In the genomic region with DNA sequence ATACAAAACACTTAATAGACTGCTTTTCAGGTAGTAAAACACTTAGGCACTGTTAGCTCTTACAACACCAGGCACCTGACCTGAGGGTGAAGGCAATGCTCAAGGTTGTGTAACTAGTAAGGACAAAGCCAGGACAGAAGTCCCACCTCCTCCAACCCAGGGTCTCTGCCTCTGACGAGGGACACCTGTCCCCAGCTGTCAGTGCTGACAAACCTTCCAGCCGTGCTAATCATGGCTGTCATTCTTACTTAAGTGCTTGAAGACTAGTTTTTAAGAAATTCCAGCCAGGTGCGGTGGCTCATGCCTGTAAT, we compare ENCODE assay signal across 1 cellular context.
TF ChIP-seq lines count a peak whose summit lies in the region.

No MANE protein-coding gene starts in this region.

TF ChIP-seq in HepG2, 621 proteins besides CTCF, POLR2A, EP300 and RAD21 (continued from another document):
- TF ChIP-seq, protein P1, sequence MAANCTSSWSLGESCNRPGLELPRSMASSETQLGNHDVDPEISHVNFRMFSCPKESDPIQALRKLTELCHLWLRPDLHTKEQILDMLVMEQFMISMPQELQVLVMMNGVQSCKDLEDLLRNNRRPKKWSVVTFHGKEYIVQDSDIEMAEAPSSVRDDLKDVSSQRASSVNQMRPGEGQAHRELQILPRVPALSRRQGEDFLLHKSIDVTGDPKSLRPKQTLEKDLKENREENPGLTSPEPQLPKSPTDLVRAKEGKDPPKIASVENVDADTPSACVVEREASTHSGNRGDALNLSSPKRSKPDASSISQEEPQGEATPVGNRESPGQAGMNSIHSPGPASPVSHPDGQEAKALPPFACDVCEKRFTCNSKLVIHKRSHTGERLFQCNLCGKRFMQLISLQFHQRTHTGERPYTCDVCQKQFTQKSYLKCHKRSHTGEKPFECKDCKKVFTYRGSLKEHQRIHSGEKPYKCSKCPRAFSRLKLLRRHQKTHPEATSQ (CRISPR knock-in tag; IDR thresholded peaks at IDR 0.05; ENCODE audit: borderline replicate concordance): no peak
- no peak for TF ChIP-seq EZH2 (conservative IDR thresholded peaks at IDR 0.05; ENCODE audit: low read depth, low read length)
- no peak for TF ChIP-seq HNF4G (IDR thresholded peaks at IDR 0.05; ENCODE audit: borderline replicate concordance, low read depth, low read length)
- TF ChIP-seq HNF4G (CRISPR knock-in tag; IDR thresholded peaks at IDR 0.05; ENCODE audit: borderline replicate concordance, low read depth): no peak
- TF ChIP-seq RARA (CRISPR knock-in tag; IDR thresholded peaks at IDR 0.05): peak; percentile 37; the same call in 1 of the 2 replicates
- no peak for TF ChIP-seq RBM39 (IDR thresholded peaks at IDR 0.05; ENCODE audit: low read depth, low read length, poor library complexity, severe bottlenecking)
- no peak for TF ChIP-seq ZNF773 (CRISPR knock-in tag; IDR thresholded peaks at IDR 0.05; ENCODE audit: borderline replicate concordance)
- no peak for TF ChIP-seq FOXO1 (CRISPR knock-in tag; IDR thresholded peaks at IDR 0.05)
- no peak for TF ChIP-seq PHF20 (CRISPR knock-in tag; IDR thresholded peaks at IDR 0.05)
- no peak for TF ChIP-seq SRSF9 (IDR thresholded peaks at IDR 0.05; ENCODE audit: borderline replicate concordance, insufficient read depth, low read depth, low read length, poor library complexity, severe bottlenecking)
- no peak for TF ChIP-seq HOXA5 (CRISPR knock-in tag; IDR thresholded peaks at IDR 0.05)
- no peak for TF ChIP-seq SOX6 (IDR thresholded peaks at IDR 0.05)
- TF ChIP-seq SOX6 (CRISPR knock-in tag; IDR thresholded peaks at IDR 0.05): peak; percentile 19; the same call in 1 of the 2 replicates
- TF ChIP-seq ARNT2 (CRISPR knock-in tag; IDR thresholded peaks at IDR 0.05; ENCODE audit: low read depth): no peak
- no peak for TF ChIP-seq AHDC1 (CRISPR knock-in tag; IDR thresholded peaks at IDR 0.05; ENCODE audit: borderline replicate concordance)
- TF ChIP-seq REXO4 (CRISPR knock-in tag; IDR thresholded peaks at IDR 0.05; ENCODE audit: borderline replicate concordance): no peak
- no peak for TF ChIP-seq ZC3H13 (CRISPR knock-in tag; IDR thresholded peaks at IDR 0.05)
- no peak for TF ChIP-seq HDAC6 (IDR thresholded peaks at IDR 0.05; ENCODE audit: low read depth, low read length)
- TF ChIP-seq GATAD1 (CRISPR knock-in tag; IDR thresholded peaks at IDR 0.05): no peak
- no peak for TF ChIP-seq TMF1 (CRISPR knock-in tag; IDR thresholded peaks at IDR 0.05; ENCODE audit: low read depth)
- TF ChIP-seq TFE3 (CRISPR knock-in tag; IDR thresholded peaks at IDR 0.05): peak; percentile 51; the same call in 1 of the 2 replicates
- no peak for TF ChIP-seq ZNF34 (CRISPR knock-in tag; IDR thresholded peaks at IDR 0.05; ENCODE audit: borderline replicate concordance)
- TF ChIP-seq, protein P2, sequence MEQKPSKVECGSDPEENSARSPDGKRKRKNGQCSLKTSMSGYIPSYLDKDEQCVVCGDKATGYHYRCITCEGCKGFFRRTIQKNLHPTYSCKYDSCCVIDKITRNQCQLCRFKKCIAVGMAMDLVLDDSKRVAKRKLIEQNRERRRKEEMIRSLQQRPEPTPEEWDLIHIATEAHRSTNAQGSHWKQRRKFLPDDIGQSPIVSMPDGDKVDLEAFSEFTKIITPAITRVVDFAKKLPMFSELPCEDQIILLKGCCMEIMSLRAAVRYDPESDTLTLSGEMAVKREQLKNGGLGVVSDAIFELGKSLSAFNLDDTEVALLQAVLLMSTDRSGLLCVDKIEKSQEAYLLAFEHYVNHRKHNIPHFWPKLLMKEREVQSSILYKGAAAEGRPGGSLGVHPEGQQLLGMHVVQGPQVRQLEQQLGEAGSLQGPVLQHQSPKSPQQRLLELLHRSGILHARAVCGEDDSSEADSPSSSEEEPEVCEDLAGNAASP (CRISPR knock-in tag; IDR thresholded peaks at IDR 0.05; ENCODE audit: borderline replicate concordance): peak; percentile 17; the same call in 1 of the 2 replicates
- peak; percentile 31; the same call in 1 of the 2 replicates for TF ChIP-seq NCOA2 (CRISPR knock-in tag; IDR thresholded peaks at IDR 0.05)
- TF ChIP-seq PAF1 (CRISPR knock-in tag; IDR thresholded peaks at IDR 0.05): no peak
- TF ChIP-seq, protein P3, sequence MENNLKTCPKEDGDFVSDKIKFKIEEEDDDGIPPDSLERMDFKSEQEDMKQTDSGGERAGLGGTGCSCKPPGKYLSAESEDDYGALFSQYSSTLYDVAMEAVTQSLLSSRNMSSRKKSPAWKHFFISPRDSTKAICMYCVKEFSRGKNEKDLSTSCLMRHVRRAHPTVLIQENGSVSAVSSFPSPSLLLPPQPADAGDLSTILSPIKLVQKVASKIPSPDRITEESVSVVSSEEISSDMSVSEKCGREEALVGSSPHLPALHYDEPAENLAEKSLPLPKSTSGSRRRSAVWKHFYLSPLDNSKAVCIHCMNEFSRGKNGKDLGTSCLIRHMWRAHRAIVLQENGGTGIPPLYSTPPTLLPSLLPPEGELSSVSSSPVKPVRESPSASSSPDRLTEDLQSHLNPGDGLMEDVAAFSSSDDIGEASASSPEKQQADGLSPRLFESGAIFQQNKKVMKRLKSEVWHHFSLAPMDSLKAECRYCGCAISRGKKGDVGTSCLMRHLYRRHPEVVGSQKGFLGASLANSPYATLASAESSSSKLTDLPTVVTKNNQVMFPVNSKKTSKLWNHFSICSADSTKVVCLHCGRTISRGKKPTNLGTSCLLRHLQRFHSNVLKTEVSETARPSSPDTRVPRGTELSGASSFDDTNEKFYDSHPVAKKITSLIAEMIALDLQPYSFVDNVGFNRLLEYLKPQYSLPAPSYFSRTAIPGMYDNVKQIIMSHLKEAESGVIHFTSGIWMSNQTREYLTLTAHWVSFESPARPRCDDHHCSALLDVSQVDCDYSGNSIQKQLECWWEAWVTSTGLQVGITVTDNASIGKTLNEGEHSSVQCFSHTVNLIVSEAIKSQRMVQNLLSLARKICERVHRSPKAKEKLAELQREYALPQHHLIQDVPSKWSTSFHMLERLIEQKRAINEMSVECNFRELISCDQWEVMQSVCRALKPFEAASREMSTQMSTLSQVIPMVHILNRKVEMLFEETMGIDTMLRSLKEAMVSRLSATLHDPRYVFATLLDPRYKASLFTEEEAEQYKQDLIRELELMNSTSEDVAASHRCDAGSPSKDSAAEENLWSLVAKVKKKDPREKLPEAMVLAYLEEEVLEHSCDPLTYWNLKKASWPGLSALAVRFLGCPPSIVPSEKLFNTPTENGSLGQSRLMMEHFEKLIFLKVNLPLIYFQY (CRISPR knock-in tag; IDR thresholded peaks at IDR 0.05; ENCODE audit: borderline replicate concordance): no peak
- no peak for TF ChIP-seq AKAP8 (CRISPR knock-in tag; IDR thresholded peaks at IDR 0.05)
- no peak for TF ChIP-seq ZNF891 (CRISPR knock-in tag; IDR thresholded peaks at IDR 0.05)
- TF ChIP-seq ZNF235 (CRISPR knock-in tag; IDR thresholded peaks at IDR 0.05; ENCODE audit: borderline replicate concordance): no peak
- peak; percentile 66 for TF ChIP-seq BCL6 (CRISPR knock-in tag; IDR thresholded peaks at IDR 0.05)
- TF ChIP-seq, protein P4, sequence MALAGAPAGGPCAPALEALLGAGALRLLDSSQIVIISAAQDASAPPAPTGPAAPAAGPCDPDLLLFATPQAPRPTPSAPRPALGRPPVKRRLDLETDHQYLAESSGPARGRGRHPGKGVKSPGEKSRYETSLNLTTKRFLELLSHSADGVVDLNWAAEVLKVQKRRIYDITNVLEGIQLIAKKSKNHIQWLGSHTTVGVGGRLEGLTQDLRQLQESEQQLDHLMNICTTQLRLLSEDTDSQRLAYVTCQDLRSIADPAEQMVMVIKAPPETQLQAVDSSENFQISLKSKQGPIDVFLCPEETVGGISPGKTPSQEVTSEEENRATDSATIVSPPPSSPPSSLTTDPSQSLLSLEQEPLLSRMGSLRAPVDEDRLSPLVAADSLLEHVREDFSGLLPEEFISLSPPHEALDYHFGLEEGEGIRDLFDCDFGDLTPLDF (CRISPR knock-in tag; IDR thresholded peaks at IDR 0.05): no peak
